ENCODE assay signal across 1 cellular context in the genomic region with DNA sequence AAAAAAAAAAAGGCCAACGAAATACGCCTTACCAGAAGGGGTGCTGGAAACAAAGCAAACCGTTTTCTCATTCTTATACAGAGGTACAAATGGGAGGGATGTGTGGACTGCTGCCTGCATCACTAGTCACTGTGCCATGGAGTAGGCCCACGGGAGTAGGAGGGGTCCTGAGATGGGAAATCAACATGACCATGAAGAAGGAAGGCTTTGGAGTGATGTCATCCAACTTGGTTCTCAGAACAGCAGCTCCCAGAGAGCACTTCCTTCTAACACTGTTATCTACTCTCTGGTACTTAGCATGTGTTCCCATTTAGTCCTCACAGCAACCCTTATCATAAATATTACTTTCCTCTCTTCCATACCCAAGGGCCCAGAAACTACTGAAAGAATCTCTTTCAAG.
TF ChIP-seq lines count a peak whose summit lies in the region.

No MANE protein-coding gene starts in this region.

TF ChIP-seq in SK-N-SH treated with all-trans-retinoic acid at 6 μM for 48 hours, 23 proteins besides CTCF, POLR2A, EP300 and RAD21 (continued from another document):
- TF ChIP-seq, protein P1, sequence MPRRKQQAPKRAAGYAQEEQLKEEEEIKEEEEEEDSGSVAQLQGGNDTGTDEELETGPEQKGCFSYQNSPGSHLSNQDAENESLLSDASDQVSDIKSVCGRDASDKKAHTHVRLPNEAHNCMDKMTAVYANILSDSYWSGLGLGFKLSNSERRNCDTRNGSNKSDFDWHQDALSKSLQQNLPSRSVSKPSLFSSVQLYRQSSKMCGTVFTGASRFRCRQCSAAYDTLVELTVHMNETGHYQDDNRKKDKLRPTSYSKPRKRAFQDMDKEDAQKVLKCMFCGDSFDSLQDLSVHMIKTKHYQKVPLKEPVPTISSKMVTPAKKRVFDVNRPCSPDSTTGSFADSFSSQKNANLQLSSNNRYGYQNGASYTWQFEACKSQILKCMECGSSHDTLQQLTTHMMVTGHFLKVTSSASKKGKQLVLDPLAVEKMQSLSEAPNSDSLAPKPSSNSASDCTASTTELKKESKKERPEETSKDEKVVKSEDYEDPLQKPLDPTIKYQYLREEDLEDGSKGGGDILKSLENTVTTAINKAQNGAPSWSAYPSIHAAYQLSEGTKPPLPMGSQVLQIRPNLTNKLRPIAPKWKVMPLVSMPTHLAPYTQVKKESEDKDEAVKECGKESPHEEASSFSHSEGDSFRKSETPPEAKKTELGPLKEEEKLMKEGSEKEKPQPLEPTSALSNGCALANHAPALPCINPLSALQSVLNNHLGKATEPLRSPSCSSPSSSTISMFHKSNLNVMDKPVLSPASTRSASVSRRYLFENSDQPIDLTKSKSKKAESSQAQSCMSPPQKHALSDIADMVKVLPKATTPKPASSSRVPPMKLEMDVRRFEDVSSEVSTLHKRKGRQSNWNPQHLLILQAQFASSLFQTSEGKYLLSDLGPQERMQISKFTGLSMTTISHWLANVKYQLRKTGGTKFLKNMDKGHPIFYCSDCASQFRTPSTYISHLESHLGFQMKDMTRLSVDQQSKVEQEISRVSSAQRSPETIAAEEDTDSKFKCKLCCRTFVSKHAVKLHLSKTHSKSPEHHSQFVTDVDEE (CRISPR knock-in tag; IDR thresholded peaks at IDR 0.05): no peak
- TF ChIP-seq ESRRG (CRISPR knock-in tag; IDR thresholded peaks at IDR 0.05): no peak
- TF ChIP-seq, protein P2, sequence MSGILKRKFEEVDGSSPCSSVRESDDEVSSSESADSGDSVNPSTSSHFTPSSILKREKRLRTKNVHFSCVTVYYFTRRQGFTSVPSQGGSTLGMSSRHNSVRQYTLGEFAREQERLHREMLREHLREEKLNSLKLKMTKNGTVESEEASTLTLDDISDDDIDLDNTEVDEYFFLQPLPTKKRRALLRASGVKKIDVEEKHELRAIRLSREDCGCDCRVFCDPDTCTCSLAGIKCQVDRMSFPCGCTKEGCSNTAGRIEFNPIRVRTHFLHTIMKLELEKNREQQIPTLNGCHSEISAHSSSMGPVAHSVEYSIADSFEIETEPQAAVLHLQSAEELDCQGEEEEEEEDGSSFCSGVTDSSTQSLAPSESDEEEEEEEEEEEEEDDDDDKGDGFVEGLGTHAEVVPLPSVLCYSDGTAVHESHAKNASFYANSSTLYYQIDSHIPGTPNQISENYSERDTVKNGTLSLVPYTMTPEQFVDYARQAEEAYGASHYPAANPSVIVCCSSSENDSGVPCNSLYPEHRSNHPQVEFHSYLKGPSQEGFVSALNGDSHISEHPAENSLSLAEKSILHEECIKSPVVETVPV (CRISPR knock-in tag; IDR thresholded peaks at IDR 0.05): no peak
